2 cellular contexts compared by ENCODE assay signal in genomic region chr6:84687487-84687886, GRCh38.
TF ChIP-seq lines count a peak whose summit lies in the region.

No MANE protein-coding gene starts in this region.

TF ChIP-seq in SK-N-SH, 30 proteins besides CTCF, POLR2A, EP300 and RAD21:
- TF ChIP-seq ZBTB33 (IDR thresholded peaks at IDR 0.05; ENCODE audit: borderline replicate concordance, low read depth): no peak
- TF ChIP-seq SMC3 (IDR thresholded peaks at IDR 0.05; ENCODE audit: low read depth, low read length): no peak
- no peak for TF ChIP-seq NFIC (IDR thresholded peaks at IDR 0.05; ENCODE audit: borderline replicate concordance)
- no peak for TF ChIP-seq TAF1 (IDR thresholded peaks at IDR 0.05; ENCODE audit: borderline replicate concordance, low read depth, low read length)
- no peak for TF ChIP-seq JUND (IDR thresholded peaks at IDR 0.05)
- TF ChIP-seq GABPA (IDR thresholded peaks at IDR 0.05; ENCODE audit: low read depth): no peak
- TF ChIP-seq MXI1 (IDR thresholded peaks at IDR 0.05; ENCODE audit: low read depth, low read length): no peak

TF ChIP-seq in WTC11, 78 proteins besides CTCF, POLR2A, EP300 and RAD21:
- no peak for TF ChIP-seq OVOL2 (CRISPR knock-in tag; IDR thresholded peaks at IDR 0.05; ENCODE audit: borderline replicate concordance)
- TF ChIP-seq, protein P1, sequence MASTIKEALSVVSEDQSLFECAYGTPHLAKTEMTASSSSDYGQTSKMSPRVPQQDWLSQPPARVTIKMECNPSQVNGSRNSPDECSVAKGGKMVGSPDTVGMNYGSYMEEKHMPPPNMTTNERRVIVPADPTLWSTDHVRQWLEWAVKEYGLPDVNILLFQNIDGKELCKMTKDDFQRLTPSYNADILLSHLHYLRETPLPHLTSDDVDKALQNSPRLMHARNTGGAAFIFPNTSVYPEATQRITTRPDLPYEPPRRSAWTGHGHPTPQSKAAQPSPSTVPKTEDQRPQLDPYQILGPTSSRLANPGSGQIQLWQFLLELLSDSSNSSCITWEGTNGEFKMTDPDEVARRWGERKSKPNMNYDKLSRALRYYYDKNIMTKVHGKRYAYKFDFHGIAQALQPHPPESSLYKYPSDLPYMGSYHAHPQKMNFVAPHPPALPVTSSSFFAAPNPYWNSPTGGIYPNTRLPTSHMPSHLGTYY (CRISPR knock-in tag; IDR thresholded peaks at IDR 0.05): no peak
- no peak for TF ChIP-seq ZNF121 (CRISPR knock-in tag; IDR thresholded peaks at IDR 0.05)
- TF ChIP-seq RORB (CRISPR knock-in tag; IDR thresholded peaks at IDR 0.05): no peak
- no peak for TF ChIP-seq ESRRA (CRISPR knock-in tag; IDR thresholded peaks at IDR 0.05; ENCODE audit: borderline replicate concordance)
- no peak for TF ChIP-seq FOXJ3 (CRISPR knock-in tag; IDR thresholded peaks at IDR 0.05; ENCODE audit: borderline replicate concordance)
- TF ChIP-seq ZNF138 (CRISPR knock-in tag; conservative IDR thresholded peaks at IDR 0.05): no peak
- TF ChIP-seq ZBTB43 (CRISPR knock-in tag; IDR thresholded peaks at IDR 0.05): no peak
- TF ChIP-seq NR3C1 (CRISPR knock-in tag; conservative IDR thresholded peaks at IDR 0.05; ENCODE audit: low read depth): no peak
- no peak for TF ChIP-seq NFATC4 (CRISPR knock-in tag; IDR thresholded peaks at IDR 0.05)
- TF ChIP-seq CBFB (CRISPR knock-in tag; IDR thresholded peaks at IDR 0.05; ENCODE audit: low read depth): no peak
- no peak for TF ChIP-seq ZNF396 (CRISPR knock-in tag; IDR thresholded peaks at IDR 0.05; ENCODE audit: borderline replicate concordance)
- TF ChIP-seq TP53 (CRISPR knock-in tag; IDR thresholded peaks at IDR 0.05): no peak
- TF ChIP-seq ZNF512 (CRISPR knock-in tag; IDR thresholded peaks at IDR 0.05; ENCODE audit: borderline replicate concordance): no peak
- TF ChIP-seq PRDM15 (CRISPR knock-in tag; IDR thresholded peaks at IDR 0.05): no peak
- TF ChIP-seq, protein P2, sequence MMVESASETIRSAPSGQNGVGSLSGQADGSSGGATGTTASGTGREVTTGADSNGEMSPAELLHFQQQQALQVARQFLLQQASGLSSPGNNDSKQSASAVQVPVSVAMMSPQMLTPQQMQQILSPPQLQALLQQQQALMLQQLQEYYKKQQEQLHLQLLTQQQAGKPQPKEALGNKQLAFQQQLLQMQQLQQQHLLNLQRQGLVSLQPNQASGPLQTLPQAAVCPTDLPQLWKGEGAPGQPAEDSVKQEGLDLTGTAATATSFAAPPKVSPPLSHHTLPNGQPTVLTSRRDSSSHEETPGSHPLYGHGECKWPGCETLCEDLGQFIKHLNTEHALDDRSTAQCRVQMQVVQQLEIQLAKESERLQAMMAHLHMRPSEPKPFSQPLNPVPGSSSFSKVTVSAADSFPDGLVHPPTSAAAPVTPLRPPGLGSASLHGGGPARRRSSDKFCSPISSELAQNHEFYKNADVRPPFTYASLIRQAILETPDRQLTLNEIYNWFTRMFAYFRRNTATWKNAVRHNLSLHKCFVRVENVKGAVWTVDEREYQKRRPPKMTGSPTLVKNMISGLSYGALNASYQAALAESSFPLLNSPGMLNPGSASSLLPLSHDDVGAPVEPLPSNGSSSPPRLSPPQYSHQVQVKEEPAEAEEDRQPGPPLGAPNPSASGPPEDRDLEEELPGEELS (CRISPR knock-in tag; IDR thresholded peaks at IDR 0.05): no peak
- TF ChIP-seq, protein P3, sequence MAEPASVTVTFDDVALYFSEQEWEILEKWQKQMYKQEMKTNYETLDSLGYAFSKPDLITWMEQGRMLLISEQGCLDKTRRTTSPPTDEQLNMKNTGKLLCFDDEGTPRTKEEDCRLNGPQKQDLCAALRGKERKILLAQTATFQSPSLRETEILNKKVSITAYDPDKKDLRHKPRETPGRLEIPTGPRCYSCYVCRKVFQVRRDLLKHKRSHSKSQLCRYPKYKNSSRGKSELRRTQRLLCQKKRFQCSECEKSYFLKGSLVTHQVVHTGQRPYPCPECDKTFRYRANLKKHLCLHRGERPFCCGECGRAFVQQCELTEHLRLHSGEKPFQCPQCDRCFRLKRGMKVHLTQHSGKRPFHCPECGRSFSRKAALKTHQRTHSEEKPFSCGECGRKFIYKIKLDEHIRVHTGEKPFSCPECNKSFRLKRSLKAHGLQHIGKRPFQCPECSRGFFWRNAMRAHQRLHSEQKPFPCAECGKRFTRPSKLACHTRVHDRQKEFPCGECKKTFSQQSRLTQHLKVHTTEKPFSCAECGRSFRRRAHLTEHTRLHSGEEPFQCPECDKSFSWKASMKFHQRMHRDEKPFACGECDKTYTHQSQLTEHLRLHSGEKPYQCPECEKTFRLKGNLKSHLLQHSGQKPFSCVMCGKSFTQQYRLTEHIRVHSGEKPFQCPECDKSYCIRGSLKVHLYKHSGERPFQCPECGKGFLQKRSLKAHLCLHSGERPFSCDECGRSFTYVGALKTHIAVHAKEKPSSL (CRISPR knock-in tag; conservative IDR thresholded peaks at IDR 0.05): no peak
- TF ChIP-seq ELF4 (CRISPR knock-in tag; IDR thresholded peaks at IDR 0.05; ENCODE audit: low read depth): no peak
- no peak for TF ChIP-seq GTF2I (CRISPR knock-in tag; conservative IDR thresholded peaks at IDR 0.05)
- no peak for TF ChIP-seq ETV6 (CRISPR knock-in tag; IDR thresholded peaks at IDR 0.05)
